8 cellular contexts compared by ENCODE assay signal in genomic region chr15:77496710-77497107, GRCh38.
DNase-seq lines count a peak whose midpoint lies in the region; ATAC-seq and TF ChIP-seq lines count a peak whose summit lies in the region.

No MANE protein-coding gene starts in this region.

- TF ChIP-seq CTCF in heart left ventricle (IDR thresholded peaks at IDR 0.05), result peak; percentile 92 to 98 (median 96)
- TF ChIP-seq CTCF in prostate gland (IDR thresholded peaks at IDR 0.05), result peak; percentile 70 to 79 (median 76)

- no peaks in the 10 kb centered on the region for H3K9me3 ChIP-seq in heart left ventricle
- H3K9me3 ChIP-seq in prostate gland, result no peaks in the 10 kb centered on the region

- DNase-seq in GM04504 (ENCODE audit: low read depth) (peak; percentile 95), LHCN-M2 (ENCODE audit: low read depth) (peak; percentile 87), SKM-1 (lab: John Stamatoyannopoulos, UW; ENCODE audit: unreplicated experiment) (peak; percentile 52), heart left ventricle (peak; percentile 88 to 92 (median 90)), prostate gland (ENCODE audit: low spot score) (peak; percentile 67), ureter (ENCODE audit: low spot score) (peak; percentile 86)
- peak; percentile 73 for DNase-seq in activated naive CD8-positive, alpha-beta T cell treated with anti-CD3 and anti-CD28 coated beads for 36 hours

- H3K4me1 ChIP-seq in heart left ventricle (peaks cover 3 to 85% (median 67%) of the 10 kb centered on the region in 12 donors), prostate gland (replicated peaks) (peaks cover 13% of the 10 kb centered on the region)

- no peak overlapping the region for H3K27ac Mint-ChIP-seq in activated naive CD8-positive, alpha-beta T cell treated with anti-CD3 and anti-CD28 coated beads for 36 hours

- H3K4me3 Mint-ChIP-seq in activated naive CD8-positive, alpha-beta T cell treated with anti-CD3 and anti-CD28 coated beads for 36 hours, result no peak overlapping the region

- 18 to 22% (median 19%) methylated on average over 13 to 16 of the region's 16 CpGs for WGBS in heart left ventricle, 4 donors
- 14% methylated on average over 16 of the region's 16 CpGs for whole genome bisulfite sequencing in prostate gland

- H3K4me1 Mint-ChIP-seq in activated naive CD8-positive, alpha-beta T cell treated with anti-CD3 and anti-CD28 coated beads for 36 hours, result peaks cover 18% of the 10 kb centered on the region

- H3K9me3 Mint-ChIP-seq in activated naive CD8-positive, alpha-beta T cell treated with anti-CD3 and anti-CD28 coated beads for 36 hours, result no peaks in the 10 kb centered on the region

- H3K27ac ChIP-seq in heart left ventricle, result peak overlapping the region; percentile 53 to 96 (median 90)
- peak overlapping the region; percentile 27 to 65 for H3K27ac ChIP-seq in prostate gland

- H3K36me3 ChIP-seq in heart left ventricle (no peaks in the 10 kb centered on the region), prostate gland (no peaks in the 10 kb centered on the region)

- no peaks in the 10 kb centered on the region for H3K27me3 Mint-ChIP-seq in activated naive CD8-positive, alpha-beta T cell treated with anti-CD3 and anti-CD28 coated beads for 36 hours

- peak; percentile 77 to 85 (median 82) for ATAC-seq in heart left ventricle
- ATAC-seq in HG03565 (IDR thresholded peaks at IDR 0.05; ENCODE audit: unreplicated experiment), result no peak

- peak overlapping the region in 9 of 12 donors; percentile 8 to 39 (median 22) for H3K4me3 ChIP-seq in heart left ventricle
- H3K4me3 ChIP-seq in prostate gland, result no peak overlapping the region

- H3K36me3 Mint-ChIP-seq in activated naive CD8-positive, alpha-beta T cell treated with anti-CD3 and anti-CD28 coated beads for 36 hours, result peaks cover 10% of the 10 kb centered on the region

- TF ChIP-seq POLR2A in heart left ventricle (IDR thresholded peaks at IDR 0.05) (no peak), prostate gland (IDR thresholded peaks at IDR 0.05) (no peak)

- intact Hi-C loops in heart left ventricle (cut with DNase I) (loop anchor here (1.0 to 5.0 kb wide), 11 partner anchors 46 to 379 kb away; partner anchors contain the start of genes HMG20A (in 6 of the 10) and PEAK1 (in 6 of the 10)), prostate gland (cut with DNase I) (loop anchor here (2.0 to 5.0 kb wide), 4 partner anchors 46 to 378 kb away; no protein-coding TSS in a partner anchor)

- H3K27me3 ChIP-seq in heart left ventricle (no peaks in the 10 kb centered on the region), prostate gland (replicated peaks; ENCODE audit: insufficient read depth) (no peaks in the 10 kb centered on the region)

Comparison
In these comparisons a context has a peak if more than half of its experiments do, and no peak if none do; other contexts are left out.
1. H3K4me3 ChIP-seq: peak in heart left ventricle (9 of 12); none in prostate gland (0 of 2).
2. Peak in every context shown above with its lines, with median percentiles within 50 percentile points of each other: DNase-seq.